ENCODE assay signal across 1 cellular context in the genomic region with DNA sequence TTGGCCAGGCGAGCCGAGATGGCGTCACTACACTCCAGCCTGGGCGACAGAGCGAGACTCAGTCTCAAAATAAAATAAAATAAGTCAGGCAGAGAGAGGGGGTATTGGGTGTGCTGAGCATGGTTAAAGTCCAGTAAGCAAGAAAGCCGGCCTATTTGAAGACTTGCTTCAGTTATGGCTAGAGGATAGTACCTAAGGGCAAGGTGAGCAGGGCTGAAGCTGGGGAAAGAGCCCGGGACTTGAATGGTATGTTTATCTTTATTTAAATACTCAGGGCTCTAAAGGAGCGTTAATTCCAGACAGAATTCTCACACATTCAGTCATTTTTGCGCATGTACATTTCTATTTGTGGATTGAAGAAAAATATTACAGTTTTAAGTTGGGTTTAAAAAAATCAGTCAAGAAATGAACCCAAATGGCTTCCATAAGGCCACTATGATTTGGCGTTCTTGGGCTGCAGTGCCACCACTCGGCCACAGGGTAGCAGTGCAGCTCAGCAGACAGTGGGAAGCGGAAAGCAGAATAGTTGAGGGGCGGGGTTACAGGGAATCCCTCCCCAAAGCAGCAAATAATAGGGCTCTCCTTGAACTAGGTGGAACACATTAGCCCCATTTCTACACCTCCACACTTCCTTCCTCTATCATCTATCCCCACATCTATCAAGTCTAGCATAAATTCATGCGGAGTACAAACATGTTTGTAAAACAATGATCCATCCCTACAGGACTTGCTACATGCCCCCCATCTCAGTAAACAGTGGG.
TF ChIP-seq lines count a peak whose summit lies in the region.

No MANE protein-coding gene starts in this region.

TF ChIP-seq in HepG2, 621 proteins besides CTCF, POLR2A, EP300 and RAD21 (continued from another document and continues in another):
- TF ChIP-seq, protein P1, sequence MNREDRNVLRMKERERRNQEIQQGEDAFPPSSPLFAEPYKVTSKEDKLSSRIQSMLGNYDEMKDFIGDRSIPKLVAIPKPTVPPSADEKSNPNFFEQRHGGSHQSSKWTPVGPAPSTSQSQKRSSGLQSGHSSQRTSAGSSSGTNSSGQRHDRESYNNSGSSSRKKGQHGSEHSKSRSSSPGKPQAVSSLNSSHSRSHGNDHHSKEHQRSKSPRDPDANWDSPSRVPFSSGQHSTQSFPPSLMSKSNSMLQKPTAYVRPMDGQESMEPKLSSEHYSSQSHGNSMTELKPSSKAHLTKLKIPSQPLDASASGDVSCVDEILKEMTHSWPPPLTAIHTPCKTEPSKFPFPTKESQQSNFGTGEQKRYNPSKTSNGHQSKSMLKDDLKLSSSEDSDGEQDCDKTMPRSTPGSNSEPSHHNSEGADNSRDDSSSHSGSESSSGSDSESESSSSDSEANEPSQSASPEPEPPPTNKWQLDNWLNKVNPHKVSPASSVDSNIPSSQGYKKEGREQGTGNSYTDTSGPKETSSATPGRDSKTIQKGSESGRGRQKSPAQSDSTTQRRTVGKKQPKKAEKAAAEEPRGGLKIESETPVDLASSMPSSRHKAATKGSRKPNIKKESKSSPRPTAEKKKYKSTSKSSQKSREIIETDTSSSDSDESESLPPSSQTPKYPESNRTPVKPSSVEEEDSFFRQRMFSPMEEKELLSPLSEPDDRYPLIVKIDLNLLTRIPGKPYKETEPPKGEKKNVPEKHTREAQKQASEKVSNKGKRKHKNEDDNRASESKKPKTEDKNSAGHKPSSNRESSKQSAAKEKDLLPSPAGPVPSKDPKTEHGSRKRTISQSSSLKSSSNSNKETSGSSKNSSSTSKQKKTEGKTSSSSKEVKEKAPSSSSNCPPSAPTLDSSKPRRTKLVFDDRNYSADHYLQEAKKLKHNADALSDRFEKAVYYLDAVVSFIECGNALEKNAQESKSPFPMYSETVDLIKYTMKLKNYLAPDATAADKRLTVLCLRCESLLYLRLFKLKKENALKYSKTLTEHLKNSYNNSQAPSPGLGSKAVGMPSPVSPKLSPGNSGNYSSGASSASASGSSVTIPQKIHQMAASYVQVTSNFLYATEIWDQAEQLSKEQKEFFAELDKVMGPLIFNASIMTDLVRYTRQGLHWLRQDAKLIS (CRISPR knock-in tag; IDR thresholded peaks at IDR 0.05), result no peak
- TF ChIP-seq, protein P2, sequence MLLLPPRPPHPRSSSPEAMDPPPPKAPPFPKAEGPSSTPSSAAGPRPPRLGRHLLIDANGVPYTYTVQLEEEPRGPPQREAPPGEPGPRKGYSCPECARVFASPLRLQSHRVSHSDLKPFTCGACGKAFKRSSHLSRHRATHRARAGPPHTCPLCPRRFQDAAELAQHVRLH (CRISPR knock-in tag; IDR thresholded peaks at IDR 0.05; ENCODE audit: borderline replicate concordance, low read depth), result peak; percentile 66; the same call in 1 of the 2 replicates
- TF ChIP-seq ZNF703 (CRISPR knock-in tag; IDR thresholded peaks at IDR 0.05; ENCODE audit: borderline replicate concordance) (no peak), U2AF1 (optimal IDR thresholded peaks at IDR 0.05; ENCODE audit: low read depth, low read length) (no peak), ZSCAN22 (CRISPR knock-in tag; IDR thresholded peaks at IDR 0.05) (no peak), ZNF674 (CRISPR knock-in tag; IDR thresholded peaks at IDR 0.05; ENCODE audit: low read depth) (no peak), MTA3 (CRISPR knock-in tag; IDR thresholded peaks at IDR 0.05) (no peak), NPAS2 (CRISPR knock-in tag; IDR thresholded peaks at IDR 0.05; ENCODE audit: borderline replicate concordance) (no peak), ZBTB7B (CRISPR knock-in tag; IDR thresholded peaks at IDR 0.05) (no peak), ATM (IDR thresholded peaks at IDR 0.05; ENCODE audit: borderline replicate concordance) (no peak), ZNF230 (CRISPR knock-in tag; IDR thresholded peaks at IDR 0.05) (no peak), NR1H2 (CRISPR knock-in tag; IDR thresholded peaks at IDR 0.05; ENCODE audit: borderline replicate concordance, low read depth) (no peak), ZNF746 (CRISPR knock-in tag; IDR thresholded peaks at IDR 0.05) (no peak), ZNF441 (CRISPR knock-in tag; IDR thresholded peaks at IDR 0.05; ENCODE audit: borderline replicate concordance) (no peak), FOSL2 (CRISPR knock-in tag; IDR thresholded peaks at IDR 0.05) (peak; percentile 28; the same call in 1 of the 2 replicates), ZNF614 (CRISPR knock-in tag; IDR thresholded peaks at IDR 0.05; ENCODE audit: borderline replicate concordance) (peak; percentile 36; the same call in 1 of the 2 replicates), U2AF2 (IDR thresholded peaks at IDR 0.05; ENCODE audit: low read depth, low read length) (no peak), ZNF547 (CRISPR knock-in tag; IDR thresholded peaks at IDR 0.05) (no peak), HMGA1 (CRISPR knock-in tag; conservative IDR thresholded peaks at IDR 0.05) (no peak), ZFP82 (CRISPR knock-in tag; IDR thresholded peaks at IDR 0.05; ENCODE audit: borderline replicate concordance) (no peak), ZNF792 (CRISPR knock-in tag; IDR thresholded peaks at IDR 0.05) (no peak), NKX3-1 (CRISPR knock-in tag; IDR thresholded peaks at IDR 0.05) (no peak), PHF5A (CRISPR knock-in tag; IDR thresholded peaks at IDR 0.05; ENCODE audit: low read depth, unreplicated experiment) (no peak), ZNF543 (CRISPR knock-in tag; IDR thresholded peaks at IDR 0.05) (no peak), GTF2F1 (IDR thresholded peaks at IDR 0.05; ENCODE audit: low read length) (no peak)
- TF ChIP-seq, protein P3, sequence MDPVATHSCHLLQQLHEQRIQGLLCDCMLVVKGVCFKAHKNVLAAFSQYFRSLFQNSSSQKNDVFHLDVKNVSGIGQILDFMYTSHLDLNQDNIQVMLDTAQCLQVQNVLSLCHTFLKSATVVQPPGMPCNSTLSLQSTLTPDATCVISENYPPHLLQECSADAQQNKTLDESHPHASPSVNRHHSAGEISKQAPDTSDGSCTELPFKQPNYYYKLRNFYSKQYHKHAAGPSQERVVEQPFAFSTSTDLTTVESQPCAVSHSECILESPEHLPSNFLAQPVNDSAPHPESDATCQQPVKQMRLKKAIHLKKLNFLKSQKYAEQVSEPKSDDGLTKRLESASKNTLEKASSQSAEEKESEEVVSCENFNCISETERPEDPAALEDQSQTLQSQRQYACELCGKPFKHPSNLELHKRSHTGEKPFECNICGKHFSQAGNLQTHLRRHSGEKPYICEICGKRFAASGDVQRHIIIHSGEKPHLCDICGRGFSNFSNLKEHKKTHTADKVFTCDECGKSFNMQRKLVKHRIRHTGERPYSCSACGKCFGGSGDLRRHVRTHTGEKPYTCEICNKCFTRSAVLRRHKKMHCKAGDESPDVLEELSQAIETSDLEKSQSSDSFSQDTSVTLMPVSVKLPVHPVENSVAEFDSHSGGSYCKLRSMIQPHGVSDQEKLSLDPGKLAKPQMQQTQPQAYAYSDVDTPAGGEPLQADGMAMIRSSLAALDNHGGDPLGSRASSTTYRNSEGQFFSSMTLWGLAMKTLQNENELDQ (CRISPR knock-in tag; IDR thresholded peaks at IDR 0.05; ENCODE audit: borderline replicate concordance), result no peak
- TF ChIP-seq, protein P4, sequence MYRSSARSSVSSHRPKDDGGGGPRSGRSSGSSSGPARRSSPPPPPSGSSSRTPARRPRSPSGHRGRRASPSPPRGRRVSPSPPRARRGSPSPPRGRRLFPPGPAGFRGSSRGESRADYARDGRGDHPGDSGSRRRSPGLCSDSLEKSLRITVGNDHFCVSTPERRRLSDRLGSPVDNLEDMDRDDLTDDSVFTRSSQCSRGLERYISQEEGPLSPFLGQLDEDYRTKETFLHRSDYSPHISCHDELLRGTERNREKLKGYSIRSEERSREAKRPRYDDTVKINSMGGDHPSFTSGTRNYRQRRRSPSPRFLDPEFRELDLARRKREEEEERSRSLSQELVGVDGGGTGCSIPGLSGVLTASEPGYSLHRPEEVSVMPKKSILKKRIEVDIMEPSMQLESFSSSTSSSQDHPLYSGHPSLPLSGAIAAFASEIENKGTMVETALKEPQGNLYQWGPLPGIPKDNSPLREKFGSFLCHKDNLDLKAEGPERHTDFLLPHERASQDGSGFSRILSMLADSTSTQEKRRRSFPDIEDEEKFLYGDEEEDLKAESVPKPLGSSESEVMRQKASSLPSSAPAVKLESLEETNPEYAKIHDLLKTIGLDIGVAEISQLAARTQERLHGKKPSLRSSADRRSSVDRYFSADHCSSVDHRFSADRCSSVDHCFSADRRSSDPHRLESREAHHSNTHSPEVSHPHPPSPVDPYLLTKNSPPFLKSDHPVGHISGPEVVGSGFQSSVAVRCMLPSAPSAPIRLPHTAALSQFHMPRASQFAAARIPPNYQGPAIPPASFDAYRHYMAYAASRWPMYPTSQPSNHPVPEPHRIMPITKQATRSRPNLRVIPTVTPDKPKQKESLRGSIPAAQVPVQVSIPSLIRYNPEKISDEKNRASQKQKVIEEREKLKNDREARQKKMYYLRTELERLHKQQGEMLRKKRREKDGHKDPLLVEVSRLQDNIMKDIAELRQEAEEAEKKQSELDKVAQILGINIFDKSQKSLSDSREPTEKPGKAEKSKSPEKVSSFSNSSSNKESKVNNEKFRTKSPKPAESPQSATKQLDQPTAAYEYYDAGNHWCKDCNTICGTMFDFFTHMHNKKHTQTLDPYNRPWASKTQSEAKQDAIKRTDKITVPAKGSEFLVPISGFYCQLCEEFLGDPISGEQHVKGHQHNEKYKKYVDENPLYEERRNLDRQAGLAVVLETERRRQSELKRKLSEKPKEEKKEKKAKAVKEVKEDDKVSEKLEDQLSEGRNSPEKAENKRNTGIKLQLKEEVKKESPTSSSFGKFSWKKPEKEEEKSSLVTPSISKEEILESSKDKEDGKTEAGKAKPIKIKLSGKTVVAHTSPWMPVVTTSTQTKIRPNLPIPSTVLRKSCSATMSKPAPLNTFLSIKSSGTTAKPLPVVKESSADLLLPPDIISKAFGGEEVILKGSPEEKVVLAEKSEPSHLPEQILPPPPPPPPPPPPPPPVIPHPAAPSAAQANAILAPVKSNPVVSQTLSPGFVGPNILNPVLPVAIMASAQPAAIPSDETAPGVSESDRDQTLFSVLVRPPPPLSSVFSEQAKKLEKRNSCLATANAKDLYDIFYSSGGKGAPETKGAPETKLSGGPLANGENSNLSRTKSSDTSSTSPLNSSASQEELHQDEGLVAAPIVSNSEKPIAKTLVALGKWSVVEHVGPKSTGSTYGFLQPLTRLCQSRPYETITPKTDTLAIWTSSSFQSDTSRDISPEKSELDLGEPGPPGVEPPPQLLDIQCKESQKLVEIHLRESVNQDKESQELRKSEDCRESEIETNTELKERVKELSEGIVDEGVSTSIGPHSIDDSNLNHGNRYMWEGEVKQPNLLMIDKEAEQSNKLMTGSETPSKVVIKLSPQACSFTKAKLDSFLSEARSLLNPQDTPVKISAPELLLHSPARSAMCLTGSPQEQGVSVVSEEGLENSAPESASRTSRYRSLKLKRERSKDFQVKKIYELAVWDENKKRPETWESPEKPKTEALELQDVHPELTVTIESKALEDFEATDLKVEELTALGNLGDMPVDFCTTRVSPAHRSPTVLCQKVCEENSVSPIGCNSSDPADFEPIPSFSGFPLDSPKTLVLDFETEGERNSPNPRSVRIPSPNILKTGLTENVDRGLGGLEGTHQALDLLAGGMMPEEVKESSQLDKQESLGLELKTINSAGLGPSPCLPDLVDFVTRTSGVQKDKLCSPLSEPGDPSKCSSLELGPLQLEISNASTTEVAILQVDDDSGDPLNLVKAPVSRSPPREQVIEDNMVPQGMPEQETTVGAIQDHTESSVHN (CRISPR knock-in tag; IDR thresholded peaks at IDR 0.05), result no peak
- TF ChIP-seq, protein P5, sequence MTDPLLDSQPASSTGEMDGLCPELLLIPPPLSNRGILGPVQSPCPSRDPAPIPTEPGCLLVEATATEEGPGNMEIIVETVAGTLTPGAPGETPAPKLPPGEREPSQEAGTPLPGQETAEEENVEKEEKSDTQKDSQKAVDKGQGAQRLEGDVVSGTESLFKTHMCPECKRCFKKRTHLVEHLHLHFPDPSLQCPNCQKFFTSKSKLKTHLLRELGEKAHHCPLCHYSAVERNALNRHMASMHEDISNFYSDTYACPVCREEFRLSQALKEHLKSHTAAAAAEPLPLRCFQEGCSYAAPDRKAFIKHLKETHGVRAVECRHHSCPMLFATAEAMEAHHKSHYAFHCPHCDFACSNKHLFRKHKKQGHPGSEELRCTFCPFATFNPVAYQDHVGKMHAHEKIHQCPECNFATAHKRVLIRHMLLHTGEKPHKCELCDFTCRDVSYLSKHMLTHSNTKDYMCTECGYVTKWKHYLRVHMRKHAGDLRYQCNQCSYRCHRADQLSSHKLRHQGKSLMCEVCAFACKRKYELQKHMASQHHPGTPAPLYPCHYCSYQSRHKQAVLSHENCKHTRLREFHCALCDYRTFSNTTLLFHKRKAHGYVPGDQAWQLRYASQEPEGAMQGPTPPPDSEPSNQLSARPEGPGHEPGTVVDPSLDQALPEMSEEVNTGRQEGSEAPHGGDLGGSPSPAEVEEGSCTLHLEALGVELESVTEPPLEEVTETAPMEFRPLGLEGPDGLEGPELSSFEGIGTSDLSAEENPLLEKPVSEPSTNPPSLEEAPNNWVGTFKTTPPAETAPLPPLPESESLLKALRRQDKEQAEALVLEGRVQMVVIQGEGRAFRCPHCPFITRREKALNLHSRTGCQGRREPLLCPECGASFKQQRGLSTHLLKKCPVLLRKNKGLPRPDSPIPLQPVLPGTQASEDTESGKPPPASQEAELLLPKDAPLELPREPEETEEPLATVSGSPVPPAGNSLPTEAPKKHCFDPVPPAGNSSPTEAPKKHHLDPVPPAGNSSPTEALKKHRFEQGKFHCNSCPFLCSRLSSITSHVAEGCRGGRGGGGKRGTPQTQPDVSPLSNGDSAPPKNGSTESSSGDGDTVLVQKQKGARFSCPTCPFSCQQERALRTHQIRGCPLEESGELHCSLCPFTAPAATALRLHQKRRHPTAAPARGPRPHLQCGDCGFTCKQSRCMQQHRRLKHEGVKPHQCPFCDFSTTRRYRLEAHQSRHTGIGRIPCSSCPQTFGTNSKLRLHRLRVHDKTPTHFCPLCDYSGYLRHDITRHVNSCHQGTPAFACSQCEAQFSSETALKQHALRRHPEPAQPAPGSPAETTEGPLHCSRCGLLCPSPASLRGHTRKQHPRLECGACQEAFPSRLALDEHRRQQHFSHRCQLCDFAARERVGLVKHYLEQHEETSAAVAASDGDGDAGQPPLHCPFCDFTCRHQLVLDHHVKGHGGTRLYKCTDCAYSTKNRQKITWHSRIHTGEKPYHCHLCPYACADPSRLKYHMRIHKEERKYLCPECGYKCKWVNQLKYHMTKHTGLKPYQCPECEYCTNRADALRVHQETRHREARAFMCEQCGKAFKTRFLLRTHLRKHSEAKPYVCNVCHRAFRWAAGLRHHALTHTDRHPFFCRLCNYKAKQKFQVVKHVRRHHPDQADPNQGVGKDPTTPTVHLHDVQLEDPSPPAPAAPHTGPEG (CRISPR knock-in tag; IDR thresholded peaks at IDR 0.05), result no peak
- TF ChIP-seq, protein P6, sequence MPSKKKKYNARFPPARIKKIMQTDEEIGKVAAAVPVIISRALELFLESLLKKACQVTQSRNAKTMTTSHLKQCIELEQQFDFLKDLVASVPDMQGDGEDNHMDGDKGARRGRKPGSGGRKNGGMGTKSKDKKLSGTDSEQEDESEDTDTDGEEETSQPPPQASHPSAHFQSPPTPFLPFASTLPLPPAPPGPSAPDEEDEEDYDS (CRISPR knock-in tag; IDR thresholded peaks at IDR 0.05), result no peak
- TF ChIP-seq, protein P7, sequence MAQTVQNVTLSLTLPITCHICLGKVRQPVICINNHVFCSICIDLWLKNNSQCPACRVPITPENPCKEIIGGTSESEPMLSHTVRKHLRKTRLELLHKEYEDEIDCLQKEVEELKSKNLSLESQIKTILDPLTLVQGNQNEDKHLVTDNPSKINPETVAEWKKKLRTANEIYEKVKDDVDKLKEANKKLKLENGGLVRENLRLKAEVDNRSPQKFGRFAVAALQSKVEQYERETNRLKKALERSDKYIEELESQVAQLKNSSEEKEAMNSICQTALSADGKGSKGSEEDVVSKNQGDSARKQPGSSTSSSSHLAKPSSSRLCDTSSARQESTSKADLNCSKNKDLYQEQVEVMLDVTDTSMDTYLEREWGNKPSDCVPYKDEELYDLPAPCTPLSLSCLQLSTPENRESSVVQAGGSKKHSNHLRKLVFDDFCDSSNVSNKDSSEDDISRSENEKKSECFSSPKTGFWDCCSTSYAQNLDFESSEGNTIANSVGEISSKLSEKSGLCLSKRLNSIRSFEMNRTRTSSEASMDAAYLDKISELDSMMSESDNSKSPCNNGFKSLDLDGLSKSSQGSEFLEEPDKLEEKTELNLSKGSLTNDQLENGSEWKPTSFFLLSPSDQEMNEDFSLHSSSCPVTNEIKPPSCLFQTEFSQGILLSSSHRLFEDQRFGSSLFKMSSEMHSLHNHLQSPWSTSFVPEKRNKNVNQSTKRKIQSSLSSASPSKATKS (CRISPR knock-in tag; IDR thresholded peaks at IDR 0.05), result no peak
